Comparison of ENCODE assay signal across 35 cellular contexts in genomic region chr7:7474436-7474835, GRCh38.
A peak's percentile ranks its signal among the peaks of the same experiment; 100 is the strongest.
DNase-seq lines count a peak whose midpoint lies in the region; ATAC-seq, FAIRE-seq and TF ChIP-seq lines count a peak whose summit lies in the region.
"Had no signal": no experiment of that assay in that cellular context is flagged by ENCODE, and none has a peak within 500 bp of the region (broad histone marks: within the 10 kb centered on the region; RNA-seq: fewer than 3 reads in every experiment).

No MANE protein-coding gene starts in this region.

- H3K4me3 ChIP-seq in GM12878 (no peak overlapping the region), K562 (no peak overlapping the region), Caco-2 (ENCODE audit: low read depth, low read length) (no peak overlapping the region), adrenal gland (no peak overlapping the region)
- H3K4me3 ChIP-seq: A549; BLaER1; BLaER1 treated with 17β-estradiol and CSF1 and Interleukin-3, amounts not matched to agents 10 nM and 100 nM had no signal

- H3K4me1 ChIP-seq in GM12878 (ENCODE audit: control insufficient read depth, insufficient read depth, low read length) = no peaks in the 10 kb centered on the region
- H3K4me1 ChIP-seq in K562 (replicated peaks in 1 of 2; ENCODE audit: control insufficient read depth in 2 of 2, insufficient read depth in 2 of 2, low read length in 2 of 2) = peaks cover 0 to 6% of the 10 kb centered on the region in 2 experiments; a peak in 1 of 5 replicates
- H3K4me1 ChIP-seq in Caco-2 = no peaks in the 10 kb centered on the region
- H3K4me1 ChIP-seq in adrenal gland (replicated peaks in 1 of 2) = no peaks in the 10 kb centered on the region
- H3K4me1 ChIP-seq: A549, BE2C, BLaER1 had no signal

- CTCF ChIA-PET in HEK293T (lab: Yijun Ruan, JAX) (no interaction called here), GM12878 (lab: Yijun Ruan, JAX) (no interaction called here), K562 (lab: Yijun Ruan, JAX; ENCODE audit: low intra/inter-chr PET ratio) (no interaction called here), Caco-2 (lab: Charles Lee) (no interaction called here)

- SMC1A ChIA-PET in GM12878 (lab: Charles Lee; ENCODE audit: uncharacterized antibody, unreplicated experiment) = no interaction called here

- TF ChIP-seq CTCF in GM12878 (IDR thresholded peaks at IDR 0.05 in 2 of 3, conservative IDR thresholded peaks at IDR 0.05 in 1 of 3; ENCODE audit: control insufficient read depth in 2 of 3, extremely low read depth in 1 of 3, insufficient read depth in 1 of 3, low read depth in 3 of 3, low read length in 3 of 3) (no peak), K562 (IDR thresholded peaks at IDR 0.05 in 2 of 3, conservative IDR thresholded peaks at IDR 0.05 in 1 of 3; ENCODE audit: insufficient read depth in 2 of 3, low read depth in 1 of 3, low read length in 3 of 3) (no peak), Caco-2 (IDR thresholded peaks at IDR 0.05; ENCODE audit: insufficient read depth in 1 of 2, low read depth in 1 of 2, low read length in 1 of 2, severe bottlenecking in 1 of 2, unreplicated experiment in 1 of 2) (no peak), adrenal gland (IDR thresholded peaks at IDR 0.05) (no peak)

- H3K27ac Mint-ChIP-seq in Caco-2 (ENCODE audit: unreplicated experiment) = no peak overlapping the region
- H3K27ac Mint-ChIP-seq: B cell; CD14-positive monocyte; CD4-positive, alpha-beta memory T cell; CD4-positive, alpha-beta T cell; CD8-positive, alpha-beta memory T cell; CD8-positive, alpha-beta T cell had no signal

- no peaks in the 10 kb centered on the region for H3K27me3 ChIP-seq in GM12878 (replicated peaks in 1 of 2; ENCODE audit: control insufficient read depth in 2 of 2, insufficient read depth in 2 of 2, low read length in 1 of 2)
- H3K27me3 ChIP-seq in K562 (ENCODE audit: control insufficient read depth in 2 of 2, insufficient read depth in 2 of 2, low read length in 2 of 2) = no peaks in the 10 kb centered on the region; a peak in 1 of 5 replicates
- H3K27me3 ChIP-seq in Caco-2 (replicated peaks; ENCODE audit: control insufficient read depth, insufficient read depth, low read length) = no peaks in the 10 kb centered on the region
- no peaks in the 10 kb centered on the region for H3K27me3 ChIP-seq in adrenal gland
- H3K27me3 ChIP-seq: BE2C; BLaER1; BLaER1 treated with 17β-estradiol and CSF1 and Interleukin-3, amounts not matched to agents 10 nM and 100 nM had no signal

- FAIRE-seq in GM12878 (lab: Jason Lieb, UNC) (no peak), K562 (lab: Jason Lieb, UNC) (no peak)
- FAIRE-seq: A549, D721Med had no signal

- H3K4me3 Mint-ChIP-seq in Caco-2 (ENCODE audit: unreplicated experiment) = no peak overlapping the region
- H3K4me3 Mint-ChIP-seq: B cell; CD14-positive monocyte; CD4-positive, alpha-beta memory T cell; CD4-positive, alpha-beta T cell; CD4-positive, CD25-positive, alpha-beta regulatory T cell; CD8-positive, alpha-beta memory T cell; CD8-positive, alpha-beta T cell had no signal

- H3K9me3 Mint-ChIP-seq in Caco-2 (ENCODE audit: unreplicated experiment) = peaks cover 10% of the 10 kb centered on the region
- H3K9me3 Mint-ChIP-seq: CD8-positive, alpha-beta memory T cell; CD8-positive, alpha-beta T cell had no signal

- RAD21 ChIA-PET in GM12878 (lab: Charles Lee; ENCODE audit: unreplicated experiment) = no interaction called here

- H3K36me3 ChIP-seq in GM12878 (ENCODE audit: control insufficient read depth in 2 of 2, insufficient read depth in 2 of 2, low read length in 1 of 2) (no peaks in the 10 kb centered on the region), K562 (ENCODE audit: control insufficient read depth, insufficient read depth, low read length) (no peaks in the 10 kb centered on the region), Caco-2 (ENCODE audit: control insufficient read depth, insufficient read depth, low read length) (no peaks in the 10 kb centered on the region), adrenal gland (replicated peaks in 1 of 2) (no peaks in the 10 kb centered on the region)
- H3K36me3 ChIP-seq: BE2C; BLaER1; BLaER1 treated with 17β-estradiol and CSF1 and Interleukin-3, amounts not matched to agents 10 nM and 100 nM had no signal

- DNase-seq in NCI-H82 (lab: John Stamatoyannopoulos, UW) (peak; percentile 5), NCI-H82 treated with DMSO at 0.1 percent for 48 hours (lab: John Stamatoyannopoulos, UW; ENCODE audit: unreplicated experiment) (no peak), HEK293T (ENCODE audit: extremely low spot score) (no peak), GM12878 (ENCODE audit: low read depth, low spot score) (no peak), K562 (ENCODE audit: extremely low read depth in 1 of 4, low spot score in 3 of 4) (no peak), Caco-2 (no peak), RKO (ENCODE audit: low spot score) (no peak), adrenal gland (no peak)
- DNase-seq: 8988T; ACHN; AML-193; BE2C; C1 segment of cervical spinal cord; Calu3; CD4-positive, alpha-beta memory T cell; CD4-positive, alpha-beta T cell; CD4-positive, CD25-positive, alpha-beta regulatory T cell; CD8-positive, alpha-beta memory T cell; CD8-positive, alpha-beta T cell; COR-L47; DMS 273 treated with DMSO at 0.1 percent for 48 hours; DMS153; DMS53; DMS79; DMS79 treated with DMSO at 0.1 percent for 48 hours; DND-41; EL had no signal

- TF ChIP-seq POLR2A in GM12878 (IDR thresholded peaks at IDR 0.05; ENCODE audit: low read depth, low read length) (no peak), K562 (conservative IDR thresholded peaks at IDR 0.05) (no peak), adrenal gland (IDR thresholded peaks at IDR 0.05) (no peak)

- no peaks in the 10 kb centered on the region; the same call in 2 of the 3 replicates for H3K9me3 ChIP-seq in GM12878 (replicated peaks; ENCODE audit: control insufficient read depth, insufficient read depth, low read length)
- H3K9me3 ChIP-seq in K562 (replicated peaks; ENCODE audit: control insufficient read depth, insufficient read depth, low read depth, low read length) = no peaks in the 10 kb centered on the region
- peaks cover 18% of the 10 kb centered on the region for H3K9me3 ChIP-seq in Caco-2
- no peaks in the 10 kb centered on the region for H3K9me3 ChIP-seq in adrenal gland (replicated peaks in 1 of 3)
- H3K9me3 ChIP-seq: A549, BE2C had no signal

- no peak overlapping the region for H3K9ac ChIP-seq in GM12878 (ENCODE audit: control insufficient read depth, insufficient read depth, low read length)
- H3K9ac ChIP-seq in K562 (ENCODE audit: insufficient read depth in 1 of 2, low read depth in 2 of 2, low read length in 2 of 2) = no peak overlapping the region
- H3K9ac ChIP-seq: BLaER1; BLaER1 treated with 17β-estradiol and CSF1 and Interleukin-3, amounts not matched to agents 10 nM and 100 nM had no signal

- H4K20me1 ChIP-seq in GM12878 (ENCODE audit: control insufficient read depth, insufficient read depth) (no peaks in the 10 kb centered on the region), K562 (replicated peaks; ENCODE audit: control insufficient read depth, insufficient read depth, low read length) (no peaks in the 10 kb centered on the region)
- H4K20me1 ChIP-seq: BLaER1; BLaER1 treated with 17β-estradiol and CSF1 and Interleukin-3, amounts not matched to agents 10 nM and 100 nM had no signal

- no peaks in the 10 kb centered on the region for H3K9me1 ChIP-seq in K562 (ENCODE audit: control insufficient read depth, insufficient read depth, low read length)

- H3K79me2 ChIP-seq in GM12878 (ENCODE audit: control insufficient read depth, insufficient read depth, low read length) (no peaks in the 10 kb centered on the region), K562 (ENCODE audit: control insufficient read depth, insufficient read depth, low read length) (no peaks in the 10 kb centered on the region)

- TF ChIP-seq EP300 in GM12878 (IDR thresholded peaks at IDR 0.05; ENCODE audit: borderline replicate concordance in 1 of 2, control insufficient read depth in 1 of 2, low read depth in 2 of 2, low read length in 2 of 2) (no peak), K562 (IDR thresholded peaks at IDR 0.05; ENCODE audit: low read length) (no peak)

- H3K27me3 Mint-ChIP-seq in Caco-2 (ENCODE audit: insufficient read depth, unreplicated experiment) = no peaks in the 10 kb centered on the region
- H3K27me3 Mint-ChIP-seq: CD4-positive, alpha-beta memory T cell; CD4-positive, alpha-beta T cell had no signal

- in situ Hi-C loops in GM12878 (cut with MboI) (no loop called here), K562 (cut with MboI) (no loop called here)

- BruUV-seq in GM12878 (replicated peaks; lab: Mats Ljungman, UMichigan) = no TSS peak
- no TSS peak for BruUV-seq in K562 (replicated peaks; lab: Mats Ljungman, UMichigan)
- no TSS peak for BruUV-seq in Caco-2 (replicated peaks; lab: Mats Ljungman, UMichigan)

- TF ChIP-seq RAD21 in GM12878 (IDR thresholded peaks at IDR 0.05; ENCODE audit: insufficient read depth, low read depth, low read length) (no peak), K562 (CRISPR knock-in tag; conservative IDR thresholded peaks at IDR 0.05 in 1 of 2, IDR thresholded peaks at IDR 0.05 in 1 of 2) (no peak)

- POLR2A ChIA-PET in HEK293T (lab: Yijun Ruan, JAX) (no interaction called here), GM12878 (lab: Charles Lee) (no interaction called here), K562 (lab: Yijun Ruan, JAX) (no interaction called here), Caco-2 (lab: Charles Lee) (no interaction called here)

- H2AFZ ChIP-seq in GM12878 (ENCODE audit: control insufficient read depth, low read depth, low read length) (no peak overlapping the region), K562 (ENCODE audit: low read depth, low read length) (no peak overlapping the region)

- H3K36me3 Mint-ChIP-seq in Caco-2 (ENCODE audit: insufficient read depth, unreplicated experiment) = no peaks in the 10 kb centered on the region
- H3K36me3 Mint-ChIP-seq: CD14-positive monocyte; CD4-positive, alpha-beta memory T cell; CD4-positive, CD25-positive, alpha-beta regulatory T cell; CD8-positive, alpha-beta memory T cell; CD8-positive, alpha-beta T cell had no signal

- no peak overlapping the region for H3K4me2 ChIP-seq in GM12878 (ENCODE audit: control insufficient read depth, insufficient read depth)
- H3K4me2 ChIP-seq in K562 (ENCODE audit: insufficient read depth, low read length) = no peak overlapping the region
- H3K4me2 ChIP-seq: A549; BLaER1; BLaER1 treated with 17β-estradiol and CSF1 and Interleukin-3, amounts not matched to agents 10 nM and 100 nM had no signal

- H3K4me1 Mint-ChIP-seq in Caco-2 (ENCODE audit: low read depth, unreplicated experiment) = no peaks in the 10 kb centered on the region
- H3K4me1 Mint-ChIP-seq: B cell; CD14-positive monocyte; CD4-positive, alpha-beta memory T cell; CD4-positive, CD25-positive, alpha-beta regulatory T cell; CD8-positive, alpha-beta memory T cell had no signal

- H3K27ac ChIP-seq in GM12878 (ENCODE audit: control insufficient read depth, insufficient read depth) = no peak overlapping the region
- H3K27ac ChIP-seq in K562 (ENCODE audit: extremely low read depth, low read depth, low read length) = no peak overlapping the region
- H3K27ac ChIP-seq in adrenal gland = no peak overlapping the region
- H3K27ac ChIP-seq: 22Rv1; A549; BLaER1; BLaER1 treated with 17β-estradiol and CSF1 and Interleukin-3, amounts not matched to agents 10 nM and 100 nM; C4-2B had no signal

- intact Hi-C loops in GM12878 (cut with micrococcal nuclease; ENCODE audit: unreplicated experiment) (no loop called here), K562 (cut with micrococcal nuclease) (no loop called here), Caco-2 (cut with micrococcal nuclease; ENCODE audit: unreplicated experiment) (no loop called here), adrenal gland (cut with DNase I) (no loop called here)

- ATAC-seq in GM12878 (no peak), K562 (no peak)
- ATAC-seq: A549; CD8-positive, alpha-beta T cell had no signal
